1 cellular context compared by ENCODE assay signal in the genomic region with DNA sequence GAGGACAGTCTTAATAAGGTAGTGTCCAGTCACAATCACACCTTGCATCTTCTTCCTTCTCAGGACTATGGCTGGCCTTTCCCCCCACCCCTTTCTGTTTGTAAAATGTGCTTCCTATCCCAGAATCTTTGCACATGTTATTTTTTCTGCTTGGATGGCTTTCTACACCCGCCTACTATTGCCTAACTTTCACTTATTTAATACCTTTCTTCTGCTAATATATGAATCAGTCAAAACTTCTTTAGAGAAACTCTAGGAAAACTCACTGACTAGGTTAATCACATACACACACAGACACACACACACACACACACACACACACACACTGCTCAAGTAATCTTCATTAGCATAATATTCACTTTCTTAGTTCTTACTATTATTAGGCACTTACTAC.
TF ChIP-seq lines count a peak whose summit lies in the region.

No MANE protein-coding gene starts in this region.

TF ChIP-seq in WTC11, 78 proteins besides CTCF, POLR2A, EP300 and RAD21 (continued from another document):
- TF ChIP-seq, protein P1, sequence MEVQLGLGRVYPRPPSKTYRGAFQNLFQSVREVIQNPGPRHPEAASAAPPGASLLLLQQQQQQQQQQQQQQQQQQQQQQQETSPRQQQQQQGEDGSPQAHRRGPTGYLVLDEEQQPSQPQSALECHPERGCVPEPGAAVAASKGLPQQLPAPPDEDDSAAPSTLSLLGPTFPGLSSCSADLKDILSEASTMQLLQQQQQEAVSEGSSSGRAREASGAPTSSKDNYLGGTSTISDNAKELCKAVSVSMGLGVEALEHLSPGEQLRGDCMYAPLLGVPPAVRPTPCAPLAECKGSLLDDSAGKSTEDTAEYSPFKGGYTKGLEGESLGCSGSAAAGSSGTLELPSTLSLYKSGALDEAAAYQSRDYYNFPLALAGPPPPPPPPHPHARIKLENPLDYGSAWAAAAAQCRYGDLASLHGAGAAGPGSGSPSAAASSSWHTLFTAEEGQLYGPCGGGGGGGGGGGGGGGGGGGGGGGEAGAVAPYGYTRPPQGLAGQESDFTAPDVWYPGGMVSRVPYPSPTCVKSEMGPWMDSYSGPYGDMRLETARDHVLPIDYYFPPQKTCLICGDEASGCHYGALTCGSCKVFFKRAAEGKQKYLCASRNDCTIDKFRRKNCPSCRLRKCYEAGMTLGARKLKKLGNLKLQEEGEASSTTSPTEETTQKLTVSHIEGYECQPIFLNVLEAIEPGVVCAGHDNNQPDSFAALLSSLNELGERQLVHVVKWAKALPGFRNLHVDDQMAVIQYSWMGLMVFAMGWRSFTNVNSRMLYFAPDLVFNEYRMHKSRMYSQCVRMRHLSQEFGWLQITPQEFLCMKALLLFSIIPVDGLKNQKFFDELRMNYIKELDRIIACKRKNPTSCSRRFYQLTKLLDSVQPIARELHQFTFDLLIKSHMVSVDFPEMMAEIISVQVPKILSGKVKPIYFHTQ (CRISPR knock-in tag; IDR thresholded peaks at IDR 0.05) = no peak
TF ChIP-seq in WTC11: peak in this region for 0.
